26 cellular contexts compared by ENCODE assay signal in the genomic region with DNA sequence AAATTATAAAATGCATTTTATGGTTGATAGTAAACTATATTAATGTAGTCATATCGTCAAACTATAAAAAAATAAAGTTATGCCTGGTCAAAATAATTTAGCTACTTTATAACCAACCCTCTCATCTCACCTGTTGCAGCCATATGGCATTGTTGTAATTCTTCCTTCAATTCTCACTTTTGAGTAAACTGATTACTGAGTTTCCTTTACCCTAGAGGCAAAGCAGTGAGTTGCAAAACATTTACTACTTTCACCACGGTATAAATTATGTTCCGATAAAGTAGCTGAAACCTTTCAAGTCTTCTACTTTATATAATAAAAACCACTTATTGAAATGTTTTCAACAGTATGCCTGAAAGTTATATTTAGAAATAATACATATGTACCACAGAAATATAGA.
"Had no signal": no experiment of that assay in that cellular context is flagged by ENCODE, and none has a peak within 500 bp of the region (broad histone marks: within the 10 kb centered on the region; RNA-seq: fewer than 3 reads in every experiment).

No MANE protein-coding gene starts in this region.

- H2AFZ ChIP-seq: parathyroid adenoma had no signal

- H3K4me1 ChIP-seq: esophagus squamous epithelium, gastrocnemius medialis, left ventricle myocardium inferior, parathyroid adenoma, sigmoid colon, testis, vagina had no signal

- H3K27ac ChIP-seq: esophagus squamous epithelium, gastrocnemius medialis, left ventricle myocardium inferior, neutrophil, parathyroid adenoma, sigmoid colon, testis, vagina had no signal

- DNase-seq: activated B cell treated with CpG ODN at 0.5 μM for 24 hours; activated CD4-positive, alpha-beta T cell treated with anti-CD3 and anti-CD28 coated beads for 36 hours; activated CD4-positive, alpha-beta T cell treated with anti-CD3 and anti-CD28 coated beads, Interleukin-2, amount 50 U/mL, for 4 hours; activated CD8-positive, alpha-beta memory T cell treated with anti-CD3 and anti-CD28 coated beads for 24 hours; activated CD8-positive, alpha-beta memory T cell treated with anti-CD3 and anti-CD28 coated beads, Interleukin-2, amount 50 U/mL, for 4 hours; activated T-cell treated with anti-CD3 and anti-CD28 coated beads, Interleukin-2, amount 50 U/mL, for 24 hours; aorta; caudate nucleus; effector memory CD4-positive, alpha-beta T cell; esophagus squamous epithelium; gastrocnemius medialis; hippocampal formation; left ventricle myocardium inferior; midbrain; natural killer cell; sigmoid colon; stimulated activated CD4-positive, alpha-beta T cell treated with anti-CD3 and anti-CD28 coated beads, Interleukin-4, amount 100 ng/mL, for 1 hour; stimulated activated naive CD4-positive, alpha-beta T cell; T1000; testis had no signal

- H3K4me3 ChIP-seq: esophagus squamous epithelium, gastrocnemius medialis, left ventricle myocardium inferior, sigmoid colon, testis, vagina had no signal

- H3K4me1 Mint-ChIP-seq: activated B cell treated with CpG ODN at 0.5 μM for 24 hours; activated CD4-positive, alpha-beta T cell treated with anti-CD3 and anti-CD28 coated beads for 36 hours; activated T-helper 17 cell treated with anti-CD3 and anti-CD28 coated beads, Interleukin-2, amount 50 U/mL, for 72 hours; brain; natural killer cell had no signal

- H3K27ac Mint-ChIP-seq: activated B cell treated with CpG ODN at 0.5 μM for 24 hours; activated CD4-positive, alpha-beta T cell treated with anti-CD3 and anti-CD28 coated beads for 36 hours; activated naive CD4-positive, alpha-beta T cell treated with anti-CD3 and anti-CD28 coated beads, Interleukin-2, amount 50 U/mL, for 72 hours; activated T-cell treated with anti-CD3 and anti-CD28 coated beads, Interleukin-2, amount 50 U/mL, for 24 hours; activated T-helper 17 cell treated with anti-CD3 and anti-CD28 coated beads, Interleukin-2, amount 50 U/mL, for 72 hours; brain; natural killer cell had no signal

- H3K9ac ChIP-seq: parathyroid adenoma had no signal

- H3K36me3 ChIP-seq: gastrocnemius medialis, left ventricle myocardium inferior, neutrophil, vagina had no signal

- H3K9me3 ChIP-seq: esophagus squamous epithelium, gastrocnemius medialis, left ventricle myocardium inferior, neutrophil, sigmoid colon, testis, vagina had no signal

- H3K4me3 Mint-ChIP-seq: activated B cell treated with CpG ODN at 0.5 μM for 24 hours; activated CD4-positive, alpha-beta T cell treated with anti-CD3 and anti-CD28 coated beads for 36 hours; activated T-cell treated with anti-CD3 and anti-CD28 coated beads, Interleukin-2, amount 50 U/mL, for 24 hours; activated T-helper 17 cell treated with anti-CD3 and anti-CD28 coated beads, Interleukin-2, amount 50 U/mL, for 72 hours; brain; natural killer cell had no signal

- H3K36me3 Mint-ChIP-seq: activated naive CD4-positive, alpha-beta T cell treated with anti-CD3 and anti-CD28 coated beads, Interleukin-2, amount 50 U/mL, for 72 hours; natural killer cell had no signal

- H3K9me3 Mint-ChIP-seq: activated B cell treated with CpG ODN at 0.5 μM for 24 hours; activated naive CD4-positive, alpha-beta T cell treated with anti-CD3 and anti-CD28 coated beads, Interleukin-2, amount 50 U/mL, for 72 hours; activated T-cell treated with anti-CD3 and anti-CD28 coated beads, Interleukin-2, amount 50 U/mL, for 24 hours; activated T-helper 17 cell treated with anti-CD3 and anti-CD28 coated beads, Interleukin-2, amount 50 U/mL, for 72 hours; brain; natural killer cell had no signal

- H3K79me2 ChIP-seq: parathyroid adenoma had no signal

- H3K27me3 ChIP-seq: esophagus squamous epithelium, gastrocnemius medialis, neutrophil, sigmoid colon, testis, vagina had no signal

- H3K27me3 Mint-ChIP-seq: activated B cell treated with CpG ODN at 0.5 μM for 24 hours; activated CD4-positive, alpha-beta T cell treated with anti-CD3 and anti-CD28 coated beads for 36 hours; activated T-cell treated with anti-CD3 and anti-CD28 coated beads, Interleukin-2, amount 50 U/mL, for 24 hours; activated T-helper 17 cell treated with anti-CD3 and anti-CD28 coated beads, Interleukin-2, amount 50 U/mL, for 72 hours; brain had no signal
